8 cellular contexts compared by ENCODE assay signal in the genomic region with DNA sequence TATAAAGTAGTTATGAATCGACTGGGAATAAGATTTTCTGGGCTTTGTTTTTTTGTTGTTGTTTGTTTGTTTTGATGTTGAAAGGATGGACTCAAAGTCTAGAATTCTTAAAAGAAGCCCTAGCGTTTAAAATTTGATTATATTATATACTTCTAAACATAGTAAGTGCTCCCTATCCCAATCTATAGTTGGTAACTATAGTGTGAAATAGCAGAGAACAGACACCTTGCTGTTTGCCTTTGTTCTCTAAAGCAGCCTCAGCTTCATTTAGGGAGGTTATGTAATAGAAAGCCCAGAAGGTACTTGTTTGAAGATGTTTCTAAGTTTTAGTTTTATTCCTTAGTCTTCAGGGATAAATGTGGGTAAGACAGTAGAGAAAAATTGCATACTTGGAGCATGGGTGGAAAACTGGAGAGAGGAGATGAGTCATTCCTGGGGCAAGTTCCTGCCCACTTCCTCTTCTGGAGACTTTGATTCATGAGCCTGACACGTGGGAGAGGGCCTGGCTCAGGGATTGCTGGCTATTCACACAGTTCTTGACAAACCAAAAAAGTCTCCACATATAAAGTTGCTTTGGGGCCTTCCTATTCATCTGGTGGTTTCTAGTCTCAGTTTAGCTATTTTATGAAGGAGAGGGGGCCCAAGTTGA.
A peak's percentile ranks its signal among the peaks of the same experiment; 100 is the strongest.
DNase-seq lines count a peak whose midpoint lies in the region; ATAC-seq, FAIRE-seq and TF ChIP-seq lines count a peak whose summit lies in the region.

No MANE protein-coding gene starts in this region.

- in situ Hi-C loops in GM23248 (cut with MboI) (no loop called here), K562 (cut with MboI) (no loop called here)

- H3K4me2 ChIP-seq in GM23248 (ENCODE audit: unreplicated experiment) (peak overlapping the region; percentile 57), K562 (ENCODE audit: insufficient read depth, low read length) (no peak overlapping the region)

- H3K27ac ChIP-seq in GM23248, result peak overlapping the region; percentile 61
- no peak overlapping the region for H3K27ac ChIP-seq in K562 (ENCODE audit: extremely low read depth, low read depth, low read length)
- H3K27ac ChIP-seq in substantia nigra (ENCODE audit: low read depth, low read length, poor library complexity, severe bottlenecking), result no peak overlapping the region

- TF ChIP-seq EP300 in K562 (IDR thresholded peaks at IDR 0.05; ENCODE audit: low read length), result no peak

- peak; percentile 74 for DNase-seq in DMS53 treated with DMSO at 0.1 percent for 48 hours (lab: John Stamatoyannopoulos, UW; ENCODE audit: unreplicated experiment)
- DNase-seq in GM23248, result peak; percentile 96
- DNase-seq in NCI-H2029 treated with DMSO at 0.1 percent for 48 hours (lab: John Stamatoyannopoulos, UW), result peak; percentile 3
- peak; percentile 6 to 52 (median 17) for DNase-seq in K562 (ENCODE audit: extremely low read depth in 1 of 4, low spot score in 3 of 4)
- peak; percentile 61 to 81 for DNase-seq in left colon
- peak in 25 of 49 donors; percentile 1 to 49 (median 18) for DNase-seq in substantia nigra (lab: John Stamatoyannopoulos, UW)
- DNase-seq in NCI-H524 (lab: John Stamatoyannopoulos, UW), result no peak
- no peak for DNase-seq in HuH-7.5 (ENCODE audit: low spot score)

- 49 to 54% methylated on average over 3 of the region's 3 CpGs for WGBS in GM23248 (ENCODE audit: low coverage in 1 of 2, low lambda C conversion rate in 2 of 2, missing lambda C conversion rate in 2 of 2), 2 experiments
- 3% methylated on average over 3 of the region's 3 CpGs for WGBS in K562 (ENCODE audit: insufficient coverage, low coverage, missing lambda C conversion rate)

- H3K27me3 ChIP-seq in GM23248 (replicated peaks; ENCODE audit: insufficient read depth) (no peaks in the 10 kb centered on the region), K562 (ENCODE audit: control insufficient read depth in 2 of 2, insufficient read depth in 2 of 2, low read length in 2 of 2) (no peaks in the 10 kb centered on the region)

- intact Hi-C loops in K562 (cut with micrococcal nuclease), result no loop called here
- intact Hi-C loops in left colon (cut with DNase I, micrococcal nuclease), result no loop called here

- H3K4me1 ChIP-seq in GM23248 (ENCODE audit: insufficient read depth), result peaks cover 35% of the 10 kb centered on the region
- no peaks in the 10 kb centered on the region; a peak in 2 of 5 replicates for H3K4me1 ChIP-seq in K562 (replicated peaks in 1 of 2; ENCODE audit: control insufficient read depth in 2 of 2, insufficient read depth in 2 of 2, low read length in 2 of 2)

- no TSS peak for BruUV-seq in K562 (replicated peaks; lab: Mats Ljungman, UMichigan)

- peak; percentile 76 for FAIRE-seq in K562 (lab: Jason Lieb, UNC)

- H3K4me3 ChIP-seq in GM23248 (no peak overlapping the region), K562 (no peak overlapping the region)

- H3F3A ChIP-seq in GM23248 (ENCODE audit: insufficient read depth), result peaks cover 26% of the 10 kb centered on the region

- TF ChIP-seq CTCF in K562 (IDR thresholded peaks at IDR 0.05 in 2 of 3, conservative IDR thresholded peaks at IDR 0.05 in 1 of 3; ENCODE audit: insufficient read depth in 2 of 3, low read depth in 1 of 3, low read length in 3 of 3), result no peak

- H2AFZ ChIP-seq in GM23248 (no peak overlapping the region), K562 (ENCODE audit: low read depth, low read length) (0 out of 2 replicates have a peak overlapping the region, but pooled peaks have one; percentile 22)

- ATAC-seq in K562 (peak; percentile 90), left colon (peak; percentile 98)

- H3K9me1 ChIP-seq in K562 (ENCODE audit: control insufficient read depth, insufficient read depth, low read length), result no peaks in the 10 kb centered on the region

- no peaks in the 10 kb centered on the region for H3K9me2 ChIP-seq in GM23248 (ENCODE audit: insufficient read depth)

- peaks cover 44% of the 10 kb centered on the region for H3K79me2 ChIP-seq in GM23248 (ENCODE audit: insufficient read depth)
- no peaks in the 10 kb centered on the region for H3K79me2 ChIP-seq in K562 (ENCODE audit: control insufficient read depth, insufficient read depth, low read length)

- TF ChIP-seq RAD21 in K562 (CRISPR knock-in tag; conservative IDR thresholded peaks at IDR 0.05 in 1 of 2, IDR thresholded peaks at IDR 0.05 in 1 of 2), result no peak

- H3K9me3 ChIP-seq in GM23248 (ENCODE audit: low read depth) (no peaks in the 10 kb centered on the region), K562 (replicated peaks; ENCODE audit: control insufficient read depth, insufficient read depth, low read depth, low read length) (no peaks in the 10 kb centered on the region)

- H3K9ac ChIP-seq in GM23248 (peak overlapping the region; percentile 5), K562 (ENCODE audit: insufficient read depth in 1 of 2, low read depth in 2 of 2, low read length in 2 of 2) (no peak overlapping the region)

- CTCF ChIA-PET in K562 (lab: Yijun Ruan, JAX; ENCODE audit: low intra/inter-chr PET ratio), result no interaction called here

- no peak for TF ChIP-seq POLR2A in K562 (conservative IDR thresholded peaks at IDR 0.05)

- peaks cover 41% of the 10 kb centered on the region for H3K36me3 ChIP-seq in GM23248 (ENCODE audit: low read depth)
- no peaks in the 10 kb centered on the region for H3K36me3 ChIP-seq in K562 (ENCODE audit: control insufficient read depth, insufficient read depth, low read length)

- H4K20me1 ChIP-seq in GM23248 (ENCODE audit: insufficient read depth) (no peaks in the 10 kb centered on the region), K562 (replicated peaks; ENCODE audit: control insufficient read depth, insufficient read depth, low read length) (no peaks in the 10 kb centered on the region)

- POLR2A ChIA-PET in K562 (lab: Yijun Ruan, JAX), result no interaction called here

TF ChIP-seq in K562, 482 proteins besides CTCF, POLR2A, EP300 and RAD21 (continues in another document):
- TF ChIP-seq TEAD4 (IDR thresholded peaks at IDR 0.05; ENCODE audit: low read length) (0 out of 2 replicates have a peak, but pooled peaks have one; percentile 14), TEAD4 (CRISPR knock-in tag; IDR thresholded peaks at IDR 0.05; ENCODE audit: borderline replicate concordance) (no peak), STAT5B (CRISPR knock-in tag; IDR thresholded peaks at IDR 0.05) (no peak), POLR2B (IDR thresholded peaks at IDR 0.05; ENCODE audit: low read depth, partially characterized antibody) (no peak), NCOR1 (IDR thresholded peaks at IDR 0.05) (no peak), CHD4 (IDR thresholded peaks at IDR 0.05; ENCODE audit: insufficient read depth, insufficient replicate concordance, low read depth, low read length, poor library complexity, severe bottlenecking) (no peak), SMAD1 (IDR thresholded peaks at IDR 0.05; ENCODE audit: low read depth, low read length, partially characterized antibody) (no peak), PURB (CRISPR knock-in tag; IDR thresholded peaks at IDR 0.05; ENCODE audit: low read depth) (no peak), CBFB (CRISPR knock-in tag; IDR thresholded peaks at IDR 0.05) (no peak), ETV1 (tag; conservative IDR thresholded peaks at IDR 0.05; ENCODE audit: low read depth) (peak; percentile 67), NFE2 (IDR thresholded peaks at IDR 0.05; ENCODE audit: low read depth) (peak; percentile 61)
- TF ChIP-seq, protein P1, sequence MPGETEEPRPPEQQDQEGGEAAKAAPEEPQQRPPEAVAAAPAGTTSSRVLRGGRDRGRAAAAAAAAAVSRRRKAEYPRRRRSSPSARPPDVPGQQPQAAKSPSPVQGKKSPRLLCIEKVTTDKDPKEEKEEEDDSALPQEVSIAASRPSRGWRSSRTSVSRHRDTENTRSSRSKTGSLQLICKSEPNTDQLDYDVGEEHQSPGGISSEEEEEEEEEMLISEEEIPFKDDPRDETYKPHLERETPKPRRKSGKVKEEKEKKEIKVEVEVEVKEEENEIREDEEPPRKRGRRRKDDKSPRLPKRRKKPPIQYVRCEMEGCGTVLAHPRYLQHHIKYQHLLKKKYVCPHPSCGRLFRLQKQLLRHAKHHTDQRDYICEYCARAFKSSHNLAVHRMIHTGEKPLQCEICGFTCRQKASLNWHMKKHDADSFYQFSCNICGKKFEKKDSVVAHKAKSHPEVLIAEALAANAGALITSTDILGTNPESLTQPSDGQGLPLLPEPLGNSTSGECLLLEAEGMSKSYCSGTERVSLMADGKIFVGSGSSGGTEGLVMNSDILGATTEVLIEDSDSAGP (CRISPR knock-in tag; IDR thresholded peaks at IDR 0.05), result no peak
- TF ChIP-seq, protein P2, sequence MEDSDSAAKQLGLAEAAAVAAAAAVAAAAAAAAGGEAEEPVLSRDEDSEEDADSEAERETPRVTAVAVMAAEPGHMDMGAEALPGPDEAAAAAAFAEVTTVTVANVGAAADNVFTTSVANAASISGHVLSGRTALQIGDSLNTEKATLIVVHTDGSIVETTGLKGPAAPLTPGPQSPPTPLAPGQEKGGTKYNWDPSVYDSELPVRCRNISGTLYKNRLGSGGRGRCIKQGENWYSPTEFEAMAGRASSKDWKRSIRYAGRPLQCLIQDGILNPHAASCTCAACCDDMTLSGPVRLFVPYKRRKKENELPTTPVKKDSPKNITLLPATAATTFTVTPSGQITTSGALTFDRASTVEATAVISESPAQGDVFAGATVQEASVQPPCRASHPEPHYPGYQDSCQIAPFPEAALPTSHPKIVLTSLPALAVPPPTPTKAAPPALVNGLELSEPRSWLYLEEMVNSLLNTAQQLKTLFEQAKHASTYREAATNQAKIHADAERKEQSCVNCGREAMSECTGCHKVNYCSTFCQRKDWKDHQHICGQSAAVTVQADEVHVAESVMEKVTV (CRISPR knock-in tag; IDR thresholded peaks at IDR 0.05), result no peak
- TF ChIP-seq, protein P3, sequence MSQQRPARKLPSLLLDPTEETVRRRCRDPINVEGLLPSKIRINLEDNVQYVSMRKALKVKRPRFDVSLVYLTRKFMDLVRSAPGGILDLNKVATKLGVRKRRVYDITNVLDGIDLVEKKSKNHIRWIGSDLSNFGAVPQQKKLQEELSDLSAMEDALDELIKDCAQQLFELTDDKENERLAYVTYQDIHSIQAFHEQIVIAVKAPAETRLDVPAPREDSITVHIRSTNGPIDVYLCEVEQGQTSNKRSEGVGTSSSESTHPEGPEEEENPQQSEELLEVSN (IDR thresholded peaks at IDR 0.05; ENCODE audit: borderline replicate concordance in 1 of 2, extremely low read depth in 1 of 2, insufficient read depth in 1 of 2, insufficient read length in 1 of 2, low read depth in 1 of 2, low read length in 1 of 2, poor library complexity in 1 of 2, severe bottlenecking in 1 of 2), result peak in 1 of 2 experiments; percentile 30
- TF ChIP-seq, protein P4, sequence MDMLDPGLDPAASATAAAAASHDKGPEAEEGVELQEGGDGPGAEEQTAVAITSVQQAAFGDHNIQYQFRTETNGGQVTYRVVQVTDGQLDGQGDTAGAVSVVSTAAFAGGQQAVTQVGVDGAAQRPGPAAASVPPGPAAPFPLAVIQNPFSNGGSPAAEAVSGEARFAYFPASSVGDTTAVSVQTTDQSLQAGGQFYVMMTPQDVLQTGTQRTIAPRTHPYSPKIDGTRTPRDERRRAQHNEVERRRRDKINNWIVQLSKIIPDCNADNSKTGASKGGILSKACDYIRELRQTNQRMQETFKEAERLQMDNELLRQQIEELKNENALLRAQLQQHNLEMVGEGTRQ (CRISPR knock-in tag; IDR thresholded peaks at IDR 0.05), result peak; percentile 36

Comparison
In these comparisons a context has a peak if more than half of its experiments do, and no peak if none do; other contexts are left out.
1. DNase-seq: peak in DMS53 treated with DMSO at 0.1 percent for 48 hours (single experiment), GM23248 (single experiment), NCI-H2029 treated with DMSO at 0.1 percent for 48 hours (single experiment), K562 (4 of 4), left colon (2 of 2) and substantia nigra (25 of 49); none in NCI-H524 (0 of 2) and HuH-7.5 (single experiment).